1 cellular context compared by ENCODE assay signal in genomic region chr12:53738834-53739284, GRCh38.
TF ChIP-seq lines count a peak whose summit lies in the region.

No MANE protein-coding gene starts in this region.

TF ChIP-seq in GM12878, 131 proteins besides CTCF, POLR2A, EP300 and RAD21 (continued from another document):
- TF ChIP-seq PKNOX1 (IDR thresholded peaks at IDR 0.05): no peak
- no peak for TF ChIP-seq JUNB (IDR thresholded peaks at IDR 0.05)
- no peak for TF ChIP-seq SMC3 (IDR thresholded peaks at IDR 0.05; ENCODE audit: borderline replicate concordance, low read length)
- TF ChIP-seq ZNF207 (IDR thresholded peaks at IDR 0.05; ENCODE audit: borderline replicate concordance): no peak
- TF ChIP-seq NBN (IDR thresholded peaks at IDR 0.05): no peak
- TF ChIP-seq CREB1 (IDR thresholded peaks at IDR 0.05; ENCODE audit: low read depth): no peak
TF ChIP-seq in GM12878: peak in this region for 0.
